17 cellular contexts compared by ENCODE assay signal in the genomic region with DNA sequence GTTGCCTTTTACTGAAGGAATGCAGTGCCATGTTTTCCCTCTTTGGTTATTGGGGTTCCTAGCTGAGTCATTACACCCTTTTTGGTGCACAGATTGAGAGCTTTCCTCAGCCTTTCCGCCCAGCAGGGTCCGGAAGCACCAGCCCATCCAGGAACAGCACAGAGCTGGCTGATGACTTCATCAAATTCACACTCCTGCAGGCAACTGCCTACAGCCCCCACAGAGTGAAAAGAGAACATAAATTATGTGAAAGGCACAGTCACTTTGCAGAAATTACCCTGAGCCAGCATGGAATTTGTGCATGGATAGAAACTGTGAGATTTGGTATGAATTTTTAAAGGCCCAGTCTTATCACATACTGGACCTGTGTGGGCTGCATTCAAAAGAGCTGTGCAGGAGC.
"Had no signal": no experiment of that assay in that cellular context is flagged by ENCODE, and none has a peak within 500 bp of the region (broad histone marks: within the 10 kb centered on the region; RNA-seq: fewer than 3 reads in every experiment).

No MANE protein-coding gene starts in this region.

- H3K4me1 ChIP-seq: sigmoid colon, spleen, thyroid gland had no signal

- H3K4me3 ChIP-seq: cardiac muscle cell, sigmoid colon, spleen, thyroid gland had no signal

- H3K36me3 ChIP-seq: cardiac muscle cell, neutrophil, sigmoid colon, spleen, thyroid gland had no signal

- DNase-seq: activated CD4-positive, alpha-beta T cell treated with anti-CD3 and anti-CD28 coated beads, Interleukin-2, amount 50 U/mL, for 4 hours; activated gamma-delta T cell; dermis blood vessel endothelial cell; effector memory CD4-positive, alpha-beta T cell; glutamatergic neuron; kidney; left ventricle myocardium superior; natural killer cell; sigmoid colon; spleen; stimulated activated CD8-positive, alpha-beta memory T cell treated with anti-CD3 and anti-CD28 coated beads, Interleukin-4, amount 100 ng/mL, for 48 hours; stimulated activated naive CD4-positive, alpha-beta T cell; SW 1271; T-helper 2 cell; thyroid gland had no signal

- H3K27ac ChIP-seq: cardiac muscle cell, neutrophil, sigmoid colon, spleen, thyroid gland had no signal

- ATAC-seq: left ventricle myocardium superior, natural killer cell had no signal

- H3K9me3 ChIP-seq: neutrophil, sigmoid colon, spleen, thyroid gland had no signal

- H3K27me3 ChIP-seq: cardiac muscle cell, neutrophil, sigmoid colon, spleen, thyroid gland had no signal
